Comparison of ENCODE assay signal across 8 cellular contexts in the genomic region with DNA sequence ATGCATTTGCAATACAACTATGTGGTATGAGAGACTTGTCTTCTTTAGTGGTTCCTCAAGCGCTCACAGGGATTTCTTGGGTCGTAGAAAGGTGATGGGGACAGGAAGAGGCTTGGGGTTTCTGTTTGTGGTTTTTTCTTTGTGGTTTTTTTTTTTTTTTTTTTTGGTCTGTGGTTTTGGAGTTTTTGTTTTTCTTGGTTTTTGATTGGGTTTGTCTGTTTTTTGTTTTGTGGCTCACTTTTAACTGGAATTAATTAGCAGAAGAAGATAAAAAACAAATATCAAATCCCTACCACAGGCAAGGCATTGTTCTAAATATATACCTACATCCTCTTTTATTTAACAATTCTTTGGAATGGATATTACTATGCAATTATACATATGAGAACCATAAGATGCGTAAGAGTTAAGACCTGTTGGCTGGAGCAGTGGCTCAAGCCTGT. TPM values are rescaled to one million over a fixed set of nuclear protein-coding genes. Genes with fewer than 3 reads are reported as not detected.
DNase-seq lines count a peak whose midpoint lies in the region; ATAC-seq and TF ChIP-seq lines count a peak whose summit lies in the region.

No MANE protein-coding gene starts in this region.

- peaks cover 20 to 36% (median 30%) of the 10 kb centered on the region in 3 donors for H3K4me1 Mint-ChIP-seq in T-cell
- peaks cover 7% of the 10 kb centered on the region for H3K4me1 Mint-ChIP-seq in neural progenitor cell

- H3K36me3 ChIP-seq in HEK293 (ENCODE audit: control insufficient read depth in 2 of 2, insufficient read depth in 1 of 2, low read length in 2 of 2) (peaks cover 0 to 6% of the 10 kb centered on the region in 2 experiments; a peak in 2 of 3 replicates), testis (ENCODE audit: low read depth, missing control alignments) (no peaks in the 10 kb centered on the region), neural progenitor cell (peaks cover 6% of the 10 kb centered on the region)

- peak overlapping the region; percentile 88 to 96 for H3K27ac Mint-ChIP-seq in T-cell
- H3K27ac Mint-ChIP-seq in neural progenitor cell, result no peak overlapping the region

- H3K4me1 ChIP-seq in HEK293 (ENCODE audit: control insufficient read depth, insufficient read depth, low read length) (peaks cover 6% of the 10 kb centered on the region), testis (no peaks in the 10 kb centered on the region), neural progenitor cell (no peaks in the 10 kb centered on the region)

- H3F3A ChIP-seq in neural progenitor cell (ENCODE audit: low read depth), result peaks cover 7% of the 10 kb centered on the region

- ATAC-seq in T-cell (replicated peaks in 1 of 4), result peak; percentile 84 to 98 (median 90)

- no peak overlapping the region for H2AFZ ChIP-seq in neural progenitor cell (replicated peaks)

- no peaks in the 10 kb centered on the region for H3K27me3 ChIP-seq in testis
- H3K27me3 ChIP-seq in neural progenitor cell, result no peaks in the 10 kb centered on the region

- H3K27ac ChIP-seq in HEK293 (ENCODE audit: extremely low read depth, low read depth, low read length) (no peak overlapping the region), testis (no peak overlapping the region), neural progenitor cell (no peak overlapping the region)

- in situ Hi-C loops in Caki2 (cut with HindIII; ENCODE audit: low pct_unique_long_range_greater_than_20kb, low sequenced_read_pairs), result no loop called here

- H3K4me3 Mint-ChIP-seq in T-cell (peak overlapping the region; percentile 5 to 73 (median 68)), neural progenitor cell (no peak overlapping the region)

- H3K9ac ChIP-seq in neural progenitor cell, result no peak overlapping the region

- TF ChIP-seq CTCF in HEK293 (tag by site-specific recombination; IDR thresholded peaks at IDR 0.05), result no peak
- no peak for TF ChIP-seq CTCF in fibroblast of villous mesenchyme (IDR thresholded peaks at IDR 0.05; ENCODE audit: insufficient read depth, low read depth, low read length)
- TF ChIP-seq CTCF in testis (IDR thresholded peaks at IDR 0.05), result no peak
- TF ChIP-seq CTCF in neural progenitor cell (IDR thresholded peaks at IDR 0.05), result no peak

- intact Hi-C loops in testis (cut with DNase I; ENCODE audit: low total_unique reads), result no loop called here

- peaks cover 12% of the 10 kb centered on the region for H4K20me1 ChIP-seq in neural progenitor cell (ENCODE audit: low read depth)

- H3K9me3 ChIP-seq in HEK293 (ENCODE audit: control insufficient read depth, insufficient read depth, low read depth, low read length) (no peaks in the 10 kb centered on the region), testis (no peaks in the 10 kb centered on the region), neural progenitor cell (ENCODE audit: low read depth) (peaks cover 4% of the 10 kb centered on the region)

- DNase-seq in Caki2 (ENCODE audit: low read depth) (peak; percentile 69), T-cell (peak in 30 of 34 experiments; percentile 5 to 68 (median 42)), fibroblast of villous mesenchyme (ENCODE audit: low read depth) (peak; percentile 72), NCI-H1105 treated with DMSO at 0.1 percent for 48 hours (lab: John Stamatoyannopoulos, UW) (no peak), testis (no peak), T1000 (lab: John Stamatoyannopoulos, UW) (no peak), neural progenitor cell (ENCODE audit: low spot score) (no peak)

- CTCF ChIA-PET in HEK293 (lab: Yijun Ruan, JAX), result interaction anchor here (0.7 to 1.0 kb wide), 2 partner anchors 263 to 622 kb away, joined by 4 to 5 read pairs; no protein-coding TSS in a partner anchor
- CTCF ChIA-PET in T-cell (lab: Charles Lee), result no interaction called here

- no peak overlapping the region for H3K4me2 ChIP-seq in neural progenitor cell

- H3K4me3 ChIP-seq in HEK293 (ENCODE audit: low read depth, low read length) (no peak overlapping the region), fibroblast of villous mesenchyme (ENCODE audit: low read depth, low read length) (no peak overlapping the region), testis (no peak overlapping the region), neural progenitor cell (no peak overlapping the region)

- no peaks in the 10 kb centered on the region for H3K36me3 Mint-ChIP-seq in T-cell
- peaks cover 38% of the 10 kb centered on the region for H3K36me3 Mint-ChIP-seq in neural progenitor cell

- no peak for TF ChIP-seq POLR2A in testis (IDR thresholded peaks at IDR 0.05)

- peaks cover 97% of the 10 kb centered on the region for H3K79me2 ChIP-seq in neural progenitor cell (ENCODE audit: low read depth)

- 68 to 83% methylated on average over 3 of the region's 3 CpGs for WGBS in testis, 2 donors

- H3K27me3 Mint-ChIP-seq in T-cell (peaks cover 52 to 74% of the 10 kb centered on the region in 2 donors), neural progenitor cell (ENCODE audit: insufficient read depth, low read depth) (peaks cover 3% of the 10 kb centered on the region)

- peaks cover 0 to 6% (median 6%) of the 10 kb centered on the region in 3 donors for H3K9me3 Mint-ChIP-seq in T-cell
- H3K9me3 Mint-ChIP-seq in neural progenitor cell, result peaks cover 26% of the 10 kb centered on the region

- POLR2A ChIA-PET in HEK293 (lab: Yijun Ruan, JAX) (no interaction called here), T-cell (lab: Charles Lee) (no interaction called here)

TF ChIP-seq in HEK293, 187 proteins besides CTCF, POLR2A, EP300 and RAD21 (continues in another document):
- no peak for TF ChIP-seq MEIS1 (CRISPR knock-in tag; IDR thresholded peaks at IDR 0.05; ENCODE audit: borderline replicate concordance)
- TF ChIP-seq, protein P1, sequence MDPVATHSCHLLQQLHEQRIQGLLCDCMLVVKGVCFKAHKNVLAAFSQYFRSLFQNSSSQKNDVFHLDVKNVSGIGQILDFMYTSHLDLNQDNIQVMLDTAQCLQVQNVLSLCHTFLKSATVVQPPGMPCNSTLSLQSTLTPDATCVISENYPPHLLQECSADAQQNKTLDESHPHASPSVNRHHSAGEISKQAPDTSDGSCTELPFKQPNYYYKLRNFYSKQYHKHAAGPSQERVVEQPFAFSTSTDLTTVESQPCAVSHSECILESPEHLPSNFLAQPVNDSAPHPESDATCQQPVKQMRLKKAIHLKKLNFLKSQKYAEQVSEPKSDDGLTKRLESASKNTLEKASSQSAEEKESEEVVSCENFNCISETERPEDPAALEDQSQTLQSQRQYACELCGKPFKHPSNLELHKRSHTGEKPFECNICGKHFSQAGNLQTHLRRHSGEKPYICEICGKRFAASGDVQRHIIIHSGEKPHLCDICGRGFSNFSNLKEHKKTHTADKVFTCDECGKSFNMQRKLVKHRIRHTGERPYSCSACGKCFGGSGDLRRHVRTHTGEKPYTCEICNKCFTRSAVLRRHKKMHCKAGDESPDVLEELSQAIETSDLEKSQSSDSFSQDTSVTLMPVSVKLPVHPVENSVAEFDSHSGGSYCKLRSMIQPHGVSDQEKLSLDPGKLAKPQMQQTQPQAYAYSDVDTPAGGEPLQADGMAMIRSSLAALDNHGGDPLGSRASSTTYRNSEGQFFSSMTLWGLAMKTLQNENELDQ (tag by site-specific recombination; IDR thresholded peaks at IDR 0.05; ENCODE audit: low read depth), result no peak
- TF ChIP-seq FEZF1 (tag by site-specific recombination; IDR thresholded peaks at IDR 0.05), result 0 out of 2 replicates have a peak, but pooled peaks have one; percentile 10
- TF ChIP-seq OSR2 (tag by site-specific recombination; IDR thresholded peaks at IDR 0.05), result 0 out of 2 replicates have a peak, but pooled peaks have one; percentile 12
- no peak for TF ChIP-seq IKZF3 (tag by site-specific recombination; IDR thresholded peaks at IDR 0.05)
- TF ChIP-seq ZNF132 (tag by site-specific recombination; IDR thresholded peaks at IDR 0.05; ENCODE audit: borderline replicate concordance), result no peak
- TF ChIP-seq, protein P2, sequence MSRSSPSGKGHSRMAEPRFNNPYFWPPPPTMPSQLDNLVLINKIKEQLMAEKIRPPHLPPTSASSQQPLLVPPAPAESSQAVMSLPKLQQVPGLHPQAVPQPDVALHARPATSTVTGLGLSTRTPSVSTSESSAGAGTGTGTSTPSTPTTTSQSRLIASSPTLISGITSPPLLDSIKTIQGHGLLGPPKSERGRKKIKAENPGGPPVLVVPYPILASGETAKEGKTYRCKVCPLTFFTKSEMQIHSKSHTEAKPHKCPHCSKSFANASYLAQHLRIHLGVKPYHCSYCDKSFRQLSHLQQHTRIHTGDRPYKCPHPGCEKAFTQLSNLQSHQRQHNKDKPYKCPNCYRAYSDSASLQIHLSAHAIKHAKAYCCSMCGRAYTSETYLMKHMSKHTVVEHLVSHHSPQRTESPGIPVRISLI (tag by site-specific recombination; IDR thresholded peaks at IDR 0.05), result 0 out of 2 replicates have a peak, but pooled peaks have one; percentile 31
- TF ChIP-seq ZNF391 (tag by site-specific recombination; IDR thresholded peaks at IDR 0.05; ENCODE audit: borderline replicate concordance, low read depth), result no peak
- no peak for TF ChIP-seq ZNF623 (tag by site-specific recombination; IDR thresholded peaks at IDR 0.05)
- no peak for TF ChIP-seq ZNF677 (tag by site-specific recombination; IDR thresholded peaks at IDR 0.05)
- TF ChIP-seq ZNF626 (tag by site-specific recombination; IDR thresholded peaks at IDR 0.05), result no peak
- TF ChIP-seq ZNF169 (tag by site-specific recombination; IDR thresholded peaks at IDR 0.05), result no peak
- no peak for TF ChIP-seq ZSCAN30 (tag by site-specific recombination; IDR thresholded peaks at IDR 0.05)
- TF ChIP-seq ZNF501 (tag by site-specific recombination; IDR thresholded peaks at IDR 0.05), result no peak
- TF ChIP-seq, protein P3, sequence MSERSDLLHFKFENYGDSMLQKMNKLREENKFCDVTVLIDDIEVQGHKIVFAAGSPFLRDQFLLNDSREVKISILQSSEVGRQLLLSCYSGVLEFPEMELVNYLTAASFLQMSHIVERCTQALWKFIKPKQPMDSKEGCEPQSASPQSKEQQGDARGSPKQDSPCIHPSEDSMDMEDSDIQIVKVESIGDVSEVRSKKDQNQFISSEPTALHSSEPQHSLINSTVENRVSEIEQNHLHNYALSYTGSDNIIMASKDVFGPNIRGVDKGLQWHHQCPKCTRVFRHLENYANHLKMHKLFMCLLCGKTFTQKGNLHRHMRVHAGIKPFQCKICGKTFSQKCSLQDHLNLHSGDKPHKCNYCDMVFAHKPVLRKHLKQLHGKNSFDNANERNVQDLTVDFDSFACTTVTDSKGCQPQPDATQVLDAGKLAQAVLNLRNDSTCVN (tag by site-specific recombination; optimal IDR thresholded peaks at IDR 0.05), result no peak
- no peak for TF ChIP-seq ZNF302 (tag by site-specific recombination; IDR thresholded peaks at IDR 0.05; ENCODE audit: low read depth)

RNA-seq across cellular contexts. Expression of a gene that starts 5.5 kb away (rescaled TPM):
- total RNA-seq in Caki2 (2014; rRNA removed; shearing (Covaris generic); ENCODE audit: low replicate concordance), result 2.2 and 9.8 TPM in 2 replicates
- total RNA-seq in T-cell (1 to 10 TPM; 2.3 to 7.8 (median 3.0) TPM), fibroblast of villous mesenchyme (23.3 and 27.4 TPM in 2 replicates), testis (100 to 1,000 TPM in 1 of 2 donors, 10 to 100 TPM in 1; 75.5 to 121 TPM), neural progenitor cell (ENCODE audit: low replicate concordance) (44.4 and 46.2 TPM in 2 replicates)
- polyA plus RNA-seq in testis (ENCODE audit: insufficient read depth, low read depth, low replicate concordance), result 29.4 TPM

Comparison
In these comparisons a context has a peak if more than half of its experiments do, and no peak if none do; other contexts are left out.
1. DNase-seq: peak in Caki2 (single experiment), T-cell (30 of 34) and fibroblast of villous mesenchyme (single experiment); none in NCI-H1105 treated with DMSO at 0.1 percent for 48 hours (single experiment), testis (single experiment), T1000 (single experiment) and neural progenitor cell (single experiment).